Comparison of ENCODE assay signal across 15 cellular contexts in genomic region chr1:231836227-231836893, GRCh38.
A peak's percentile ranks its signal among the peaks of the same experiment; 100 is the strongest.
DNase-seq lines count a peak whose midpoint lies in the region; ATAC-seq and TF ChIP-seq lines count a peak whose summit lies in the region.
"Had no signal": no experiment of that assay in that cellular context is flagged by ENCODE, and none has a peak within 500 bp of the region (broad histone marks: within the 10 kb centered on the region; RNA-seq: fewer than 3 reads in every experiment).

No MANE protein-coding gene starts in this region.

- no peak for DNase-seq in left cardiac atrium
- no peak for DNase-seq in right atrium auricular region (ENCODE audit: low spot score)
- peak; percentile 7 for DNase-seq in dermis blood vessel endothelial cell
- peak; percentile 30 for DNase-seq in iPS-NIHi7 (ENCODE audit: extremely low spot score)
- no peak for DNase-seq in SKM-1 (lab: John Stamatoyannopoulos, UW; ENCODE audit: unreplicated experiment)
- DNase-seq in activated CD4-positive, alpha-beta memory T cell treated with anti-CD3 and anti-CD28 coated beads for 36 hours: no peak
- DNase-seq: C1 segment of cervical spinal cord, DMS 273 treated with DMSO at 0.1 percent for 48 hours, MG63, NCI-H1092, NCI-H146, NCI-H2081 treated with DMSO at 0.1 percent for 48 hours, NCI-H524, SHP77 treated with DMSO at 0.1 percent for 48 hours had no signal

- no peak overlapping the region for H3K27ac Mint-ChIP-seq in activated CD4-positive, alpha-beta memory T cell treated with anti-CD3 and anti-CD28 coated beads for 36 hours

- no peaks in the 10 kb centered on the region for H3K4me1 Mint-ChIP-seq in activated CD4-positive, alpha-beta memory T cell treated with anti-CD3 and anti-CD28 coated beads for 36 hours (ENCODE audit: low read depth)

- no peak for TF ChIP-seq CTCF in right atrium auricular region (IDR thresholded peaks at IDR 0.05)

- intact Hi-C loops in left cardiac atrium (cut with DNase I): no loop called here
- intact Hi-C loops in activated CD4-positive, alpha-beta memory T cell treated with anti-CD3 and anti-CD28 coated beads for 36 hours (cut with micrococcal nuclease): no loop called here

- no peaks in the 10 kb centered on the region for H3K9me3 Mint-ChIP-seq in activated CD4-positive, alpha-beta memory T cell treated with anti-CD3 and anti-CD28 coated beads for 36 hours

- H3K36me3 ChIP-seq in right atrium auricular region: no peaks in the 10 kb centered on the region
- H3K36me3 ChIP-seq: MG63 had no signal

- no peaks in the 10 kb centered on the region for H3K9me3 ChIP-seq in right atrium auricular region
- H3K9me3 ChIP-seq: MG63 had no signal

- ATAC-seq in left cardiac atrium (peak; percentile 44 to 69), GM21786 (IDR thresholded peaks at IDR 0.05; ENCODE audit: unreplicated experiment) (no peak)

- no peaks in the 10 kb centered on the region for H3K27me3 ChIP-seq in right atrium auricular region
- H3K27me3 ChIP-seq: MG63 had no signal

- POLR2A ChIA-PET in activated CD4-positive, alpha-beta memory T cell treated with anti-CD3 and anti-CD28 coated beads for 36 hours (lab: Charles Lee): no interaction called here

- no peaks in the 10 kb centered on the region for H3K36me3 Mint-ChIP-seq in activated CD4-positive, alpha-beta memory T cell treated with anti-CD3 and anti-CD28 coated beads for 36 hours

- no peaks in the 10 kb centered on the region for H3K27me3 Mint-ChIP-seq in activated CD4-positive, alpha-beta memory T cell treated with anti-CD3 and anti-CD28 coated beads for 36 hours

- CTCF ChIA-PET in activated CD4-positive, alpha-beta memory T cell treated with anti-CD3 and anti-CD28 coated beads for 36 hours (lab: Charles Lee): no interaction called here

- peaks cover 0 to 4% of the 10 kb centered on the region in 2 donors for H3K4me1 ChIP-seq in right atrium auricular region

- no peak overlapping the region for H3K4me3 ChIP-seq in right atrium auricular region
- H3K4me3 ChIP-seq: MG63 had no signal

- H3K4me3 Mint-ChIP-seq in activated CD4-positive, alpha-beta memory T cell treated with anti-CD3 and anti-CD28 coated beads for 36 hours: no peak overlapping the region

- H3K27ac ChIP-seq in right atrium auricular region: no peak overlapping the region

Comparison
In these comparisons a context has a peak if more than half of its experiments do, and no peak if none do; other contexts are left out.
1. DNase-seq: peak in dermis blood vessel endothelial cell (single experiment) and iPS-NIHi7 (single experiment); none in left cardiac atrium (single experiment), right atrium auricular region (single experiment), SKM-1 (single experiment) and activated CD4-positive, alpha-beta memory T cell treated with anti-CD3 and anti-CD28 coated beads for 36 hours (single experiment).